9 cellular contexts compared by ENCODE assay signal in genomic region chr2:168392797-168393196, GRCh38.
"Had no signal": no experiment of that assay in that cellular context is flagged by ENCODE, and none has a peak within 500 bp of the region (broad histone marks: within the 10 kb centered on the region; RNA-seq: fewer than 3 reads in every experiment).

No MANE protein-coding gene starts in this region.

- ATAC-seq: HCT116 had no signal

- DNase-seq: GOT3, H7, HFFc6, Karpas-422, KBM-7 had no signal

- H3K4me3 ChIP-seq: HAP-1 had no signal

- H3K9me3 ChIP-seq: HAP-1 had no signal

- H3K4me2 ChIP-seq: KMS-11 had no signal

- H3K9ac ChIP-seq: KMS-11 had no signal

- FAIRE-seq: HTR-8/SVneo had no signal

- H3K36me3 ChIP-seq: HAP-1 had no signal

- H3K27ac ChIP-seq: KMS-11 had no signal
